9 cellular contexts compared by ENCODE assay signal in the genomic region with DNA sequence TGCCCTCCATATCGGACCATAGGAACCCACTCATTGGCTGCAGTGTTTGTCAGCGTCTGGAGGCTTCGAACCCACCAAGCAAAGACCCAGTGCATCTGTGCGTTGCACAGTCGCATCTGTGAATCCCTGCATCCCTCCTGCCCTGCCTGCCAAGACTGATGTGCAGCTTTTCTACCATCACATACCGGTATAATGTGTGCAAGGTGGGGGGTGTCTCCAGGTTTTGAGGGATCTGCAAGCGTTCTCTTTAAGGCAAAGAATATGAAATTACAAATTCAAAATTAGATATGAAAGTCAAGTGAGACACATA. TPM values are rescaled to one million over a fixed set of nuclear protein-coding genes. Genes with fewer than 3 reads are reported as not detected.
DNase-seq lines count a peak whose midpoint lies in the region; ATAC-seq and TF ChIP-seq lines count a peak whose summit lies in the region.
"Had no signal": no experiment of that assay in that cellular context is flagged by ENCODE, and none has a peak within 500 bp of the region (broad histone marks: within the 10 kb centered on the region; RNA-seq: fewer than 3 reads in every experiment).

No MANE protein-coding gene starts in this region.

- no peaks in the 10 kb centered on the region for H3K36me3 Mint-ChIP-seq in mesothelial cell of epicardium

- TF ChIP-seq EP300 in upper lobe of left lung (IDR thresholded peaks at IDR 0.05), result no peak

- H3K36me3 ChIP-seq in cardiac muscle cell, result no peaks in the 10 kb centered on the region
- H3K36me3 ChIP-seq in breast epithelium, result no peaks in the 10 kb centered on the region
- H3K36me3 ChIP-seq in upper lobe of left lung, result no peaks in the 10 kb centered on the region

- TF ChIP-seq CTCF in cardiac muscle cell (IDR thresholded peaks at IDR 0.05; ENCODE audit: low read depth, low read length) (no peak), breast epithelium (IDR thresholded peaks at IDR 0.05) (no peak), mesothelial cell of epicardium (IDR thresholded peaks at IDR 0.05; ENCODE audit: unreplicated experiment) (no peak), upper lobe of left lung (IDR thresholded peaks at IDR 0.05) (no peak)

- H3K4me1 Mint-ChIP-seq in mesothelial cell of epicardium, result peaks cover 12% of the 10 kb centered on the region

- no peak for TF ChIP-seq POLR2A in breast epithelium (IDR thresholded peaks at IDR 0.05)
- TF ChIP-seq POLR2A in upper lobe of left lung (IDR thresholded peaks at IDR 0.05), result no peak

- WGBS in upper lobe of left lung, 2 donors, result 10 to 13% methylated on average over 4 to 7 of the region's 7 CpGs

- intact Hi-C loops in cardiac septum (cut with DNase I), result loop anchor here (5.0 to 10.0 kb wide), 4 partner anchors 145 to 585 kb away; partner anchors contain the start of genes ARMC8 and CEP70
- intact Hi-C loops in breast epithelium (cut with DNase I; ENCODE audit: low total_unique reads), result no loop called here

- H3K27ac Mint-ChIP-seq in mesothelial cell of epicardium, result no peak overlapping the region

- peak overlapping the region; percentile 68 for H3K4me3 ChIP-seq in cardiac muscle cell
- H3K4me3 ChIP-seq in breast epithelium, result peak overlapping the region; percentile 52 to 75 (median 55)
- H3K4me3 ChIP-seq in upper lobe of left lung, result peak overlapping the region in 3 of 4 donors; percentile 67 to 73 (median 67)

- H3K27me3 Mint-ChIP-seq in mesothelial cell of epicardium (ENCODE audit: low read depth), result peaks cover 2% of the 10 kb centered on the region

- H3K9me3 ChIP-seq in cardiac muscle cell (ENCODE audit: low read depth) (no peaks in the 10 kb centered on the region), breast epithelium (no peaks in the 10 kb centered on the region), upper lobe of left lung (no peaks in the 10 kb centered on the region)

- H3K27me3 ChIP-seq in cardiac muscle cell, result no peaks in the 10 kb centered on the region
- no peaks in the 10 kb centered on the region for H3K27me3 ChIP-seq in breast epithelium
- H3K27me3 ChIP-seq in upper lobe of left lung, result no peaks in the 10 kb centered on the region

- DNase-seq in cardiac muscle cell (ENCODE audit: low read depth in 1 of 2, low spot score in 1 of 2), result no peak
- DNase-seq in cardiac septum (ENCODE audit: low spot score), result no peak
- no peak for DNase-seq in breast epithelium (ENCODE audit: low spot score in 2 of 2)
- DNase-seq in mesothelial cell of epicardium (ENCODE audit: low spot score in 2 of 2, unreplicated experiment in 2 of 2), result no peak
- no peak for DNase-seq in upper lobe of left lung
- DNase-seq in activated effector memory CD4-positive, alpha-beta T cell treated with Interleukin-2 at 50 U/mL for 16 hours, result no peak
- DNase-seq in ureter (ENCODE audit: low spot score), result no peak
- DNase-seq in glomerular visceral epithelial cell (ENCODE audit: extremely low spot score), result no peak

- ATAC-seq in upper lobe of left lung (ENCODE audit: low FRiP score in 2 of 2), result no peak

- H3K9me3 Mint-ChIP-seq in mesothelial cell of epicardium, result no peaks in the 10 kb centered on the region

- no peak overlapping the region for H3K27ac ChIP-seq in cardiac muscle cell
- peak overlapping the region in 1 of 2 donors; percentile 73 for H3K27ac ChIP-seq in breast epithelium
- peak overlapping the region in 1 of 4 donors; percentile 20 for H3K27ac ChIP-seq in upper lobe of left lung

- peak overlapping the region; percentile 86 for H3K4me3 Mint-ChIP-seq in mesothelial cell of epicardium

- H3K4me1 ChIP-seq in cardiac muscle cell (ENCODE audit: low read depth) (no peaks in the 10 kb centered on the region), breast epithelium (peaks cover 0 to 3% of the 10 kb centered on the region in 2 donors), upper lobe of left lung (peaks cover 3 to 20% (median 6%) of the 10 kb centered on the region in 4 donors)

RNA-seq across cellular contexts. Expression of gene NME9, which starts 0.3 kb away (rescaled TPM):
- total RNA-seq in cardiac muscle cell, result 4.8 and 5.1 TPM in 2 replicates
- 2.9 and 4.9 TPM in 2 replicates for polyA plus RNA-seq in cardiac muscle cell
- total RNA-seq in cardiac septum, result not detected
- total RNA-seq in breast epithelium, result 1 to 10 TPM in 1 of 3 donors, under 1 TPM in 2; 0.48 to 1.3 (median 0.98) TPM
- total RNA-seq in mesothelial cell of epicardium, result 0.34 to 1.1 TPM (median 0.44 TPM) in 3 replicates
- 10 to 100 TPM in 1 of 6 donors, 1 to 10 TPM in 4, under 1 TPM in 1; 0.46 to 16.5 (median 3.3) TPM for total RNA-seq in upper lobe of left lung
- total RNA-seq in ureter, result 0.49 TPM
- total RNA-seq: Daoy had no signal

RNA-seq across cellular contexts. Expression of gene MRAS, which starts 18.4 kb away (rescaled TPM):
- total RNA-seq in cardiac muscle cell (68.6 and 92.6 TPM in 2 replicates), cardiac septum (327 TPM), breast epithelium (100 to 1,000 TPM in 1 of 3 donors, 10 to 100 TPM in 2; 39.0 to 157 (median 74.8) TPM), mesothelial cell of epicardium (37.3 to 40.4 TPM (median 40.1 TPM) in 3 replicates), upper lobe of left lung (10 to 100 TPM; 15.7 to 56.0 (median 34.8) TPM), ureter (26.2 TPM)
- 66.5 and 105 TPM in 2 replicates for polyA plus RNA-seq in cardiac muscle cell
